ENCODE assay signal across 8 cellular contexts in genomic region chr3:73086071-73086494, GRCh38. TPM values are rescaled to one million over a fixed set of nuclear protein-coding genes. Genes with fewer than 3 reads are reported as not detected.
A peak's percentile ranks its signal among the peaks of the same experiment; 100 is the strongest.
DNase-seq lines count a peak whose midpoint lies in the region; ATAC-seq, FAIRE-seq and TF ChIP-seq lines count a peak whose summit lies in the region.

No MANE protein-coding gene starts in this region.

- H3K4me3 Mint-ChIP-seq in CD14-positive monocyte: no peak overlapping the region
- H3K4me3 Mint-ChIP-seq in activated naive CD4-positive, alpha-beta T cell treated with anti-CD3 and anti-CD28 coated beads, Interleukin-2, amount 50 U/mL, for 24 hours: peak overlapping the region; percentile 51

- TF ChIP-seq POLR2A in H54 (IDR thresholded peaks at IDR 0.05; ENCODE audit: low read depth, low read length): no peak

- peak; percentile 91 for TF ChIP-seq CTCF in CD14-positive monocyte (IDR thresholded peaks at IDR 0.05)
- TF ChIP-seq CTCF in RWPE1 (conservative IDR thresholded peaks at IDR 0.05; ENCODE audit: low read depth): peak; percentile 79

- H3K36me3 Mint-ChIP-seq in CD14-positive monocyte: no peaks in the 10 kb centered on the region
- H3K36me3 Mint-ChIP-seq in activated naive CD4-positive, alpha-beta T cell treated with anti-CD3 and anti-CD28 coated beads, Interleukin-2, amount 50 U/mL, for 24 hours: no peaks in the 10 kb centered on the region

- peaks cover 0 to 9% (median 0%) of the 10 kb centered on the region in 7 donors for H3K9me3 Mint-ChIP-seq in CD14-positive monocyte
- H3K9me3 Mint-ChIP-seq in activated naive CD4-positive, alpha-beta T cell treated with anti-CD3 and anti-CD28 coated beads, Interleukin-2, amount 50 U/mL, for 24 hours: no peaks in the 10 kb centered on the region

- H3K27me3 Mint-ChIP-seq in CD14-positive monocyte (ENCODE audit: low read depth in 3 of 3): peaks cover 0 to 2% (median 0%) of the 10 kb centered on the region in 3 donors
- H3K27me3 Mint-ChIP-seq in activated naive CD4-positive, alpha-beta T cell treated with anti-CD3 and anti-CD28 coated beads, Interleukin-2, amount 50 U/mL, for 24 hours: no peaks in the 10 kb centered on the region

- ATAC-seq in Right ventricle myocardium inferior: peak; percentile 68
- no peak for ATAC-seq in GM18909 (IDR thresholded peaks at IDR 0.05; ENCODE audit: poor library complexity, unreplicated experiment)
- no peak for ATAC-seq in HG03108 (IDR thresholded peaks at IDR 0.05; ENCODE audit: unreplicated experiment)

- peak; percentile 53 for FAIRE-seq in H54 (lab: Jason Lieb, UNC)

- H3K27ac ChIP-seq in RWPE1: no peak overlapping the region

- peaks cover 3% of the 10 kb centered on the region for H3K4me1 Mint-ChIP-seq in CD14-positive monocyte
- H3K4me1 Mint-ChIP-seq in activated naive CD4-positive, alpha-beta T cell treated with anti-CD3 and anti-CD28 coated beads, Interleukin-2, amount 50 U/mL, for 24 hours: peaks cover 9% of the 10 kb centered on the region

- CTCF ChIA-PET in RWPE1 (lab: Yijun Ruan, JAX): interaction anchor here (0.7 kb wide), 1 partner anchor 404 kb away, joined by 3 read pairs; no protein-coding TSS in a partner anchor

- POLR2A ChIA-PET in RWPE1 (lab: Yijun Ruan, JAX; ENCODE audit: low non-redundant PET): interaction anchor here (0.6 kb wide), 1 partner anchor 128 kb away, joined by 4 read pairs; no protein-coding TSS in a partner anchor

- DNase-seq in CD14-positive monocyte (ENCODE audit: low spot score): no peak
- DNase-seq in H54 (ENCODE audit: insufficient read length, low spot score): no peak
- DNase-seq in RWPE1 (ENCODE audit: low spot score): peak; percentile 26
- no peak for DNase-seq in Right ventricle myocardium inferior (ENCODE audit: missing footprints)
- DNase-seq in retina: peak; percentile 60

- H3K27ac Mint-ChIP-seq in CD14-positive monocyte: peak overlapping the region in 1 of 7 donors; percentile 82
- peak overlapping the region; percentile 31 for H3K27ac Mint-ChIP-seq in activated naive CD4-positive, alpha-beta T cell treated with anti-CD3 and anti-CD28 coated beads, Interleukin-2, amount 50 U/mL, for 24 hours

- intact Hi-C loops in CD14-positive monocyte (cut with micrococcal nuclease): loop anchor here (10.0 kb wide), 2 partner anchors 151 to 1211 kb away; no protein-coding TSS in a partner anchor
- intact Hi-C loops in Right ventricle myocardium inferior (cut with DNase I): loop anchor here (2.0 to 10.0 kb wide), 3 partner anchors 147 to 1211 kb away; partner anchors contain the start of gene SHQ1

RNA-seq across cellular contexts. Expression of gene EBLN2, which starts 24.6 kb away (rescaled TPM):
- under 1 TPM; 0.27 to 0.40 TPM for polyA plus RNA-seq in CD14-positive monocyte
- 0.87 TPM for total RNA-seq in Right ventricle myocardium inferior

Comparison
In these comparisons a context has a peak if more than half of its experiments do, and no peak if none do; other contexts are left out.
1. DNase-seq: peak in RWPE1 (single experiment) and retina (single experiment); none in CD14-positive monocyte (single experiment), H54 (single experiment) and Right ventricle myocardium inferior (single experiment).